Comparison of ENCODE assay signal across 8 cellular contexts in genomic region chr17:27630607-27631408, GRCh38. TPM values are rescaled to one million over a fixed set of nuclear protein-coding genes. Genes with fewer than 3 reads are reported as not detected.
DNase-seq lines count a peak whose midpoint lies in the region; ATAC-seq, FAIRE-seq and TF ChIP-seq lines count a peak whose summit lies in the region.

LGALS9 (plus strand) TSS chr17:27631188; CDS start chr17:27631266, 78 bp downstream.

- no TSS peak for BruUV-seq in Caco-2 (replicated peaks; lab: Mats Ljungman, UMichigan)

- no peaks in the 10 kb centered on the region for H3K9me3 ChIP-seq in mucosa of descending colon
- H3K9me3 ChIP-seq in Caco-2: no peaks in the 10 kb centered on the region
- H3K9me3 ChIP-seq in smooth muscle cell (replicated peaks; ENCODE audit: low read depth): no peaks in the 10 kb centered on the region

- H3K4me1 ChIP-seq in mucosa of descending colon (ENCODE audit: low read depth): peaks cover 40% of the 10 kb centered on the region
- no peaks in the 10 kb centered on the region for H3K4me1 ChIP-seq in Caco-2
- H3K4me1 ChIP-seq in smooth muscle cell (ENCODE audit: low read depth): no peaks in the 10 kb centered on the region

- POLR2A ChIA-PET in RWPE1 (lab: Yijun Ruan, JAX; ENCODE audit: low non-redundant PET) (no interaction called here), Caco-2 (lab: Charles Lee) (no interaction called here)

- H3F3A ChIP-seq in smooth muscle cell (ENCODE audit: low read depth): peaks cover 4% of the 10 kb centered on the region

- ATAC-seq in GM18508 (IDR thresholded peaks at IDR 0.05; ENCODE audit: insufficient read depth, unreplicated experiment) (peak; percentile 39), HG02763 (IDR thresholded peaks at IDR 0.05; ENCODE audit: unreplicated experiment) (peak; percentile 59), mucosa of descending colon (peak; percentile 83)

- H3K27ac ChIP-seq in RWPE1 (no peak within 1 kb of the TSS), smooth muscle cell (ENCODE audit: low read depth) (no peak within 1 kb of the TSS)

- no peak within 1 kb of the TSS for H3K4me3 Mint-ChIP-seq in Caco-2 (ENCODE audit: unreplicated experiment)

- H3K27ac Mint-ChIP-seq in Caco-2 (ENCODE audit: unreplicated experiment): no peak within 1 kb of the TSS

- no peak within 1 kb of the TSS for H3K4me3 ChIP-seq in bronchial epithelial cell (ENCODE audit: low read depth, low read length)
- H3K4me3 ChIP-seq in mucosa of descending colon: peak within 1 kb of the TSS; percentile 24
- no peak within 1 kb of the TSS for H3K4me3 ChIP-seq in Caco-2 (ENCODE audit: low read depth, low read length)
- H3K4me3 ChIP-seq in smooth muscle cell: no peak within 1 kb of the TSS

- H3K4me1 Mint-ChIP-seq in Caco-2 (ENCODE audit: low read depth, unreplicated experiment): no peaks in the 10 kb centered on the region

- H4K20me1 ChIP-seq in smooth muscle cell (ENCODE audit: low read depth): peaks cover 11% of the 10 kb centered on the region

- no peaks in the 10 kb centered on the region for H3K79me2 ChIP-seq in smooth muscle cell (ENCODE audit: low read depth)

- intact Hi-C loops in mucosa of descending colon (cut with DNase I, micrococcal nuclease): no loop called here
- intact Hi-C loops in Caco-2 (cut with micrococcal nuclease; ENCODE audit: unreplicated experiment): no loop called here

- WGBS in smooth muscle cell (ENCODE audit: low lambda C conversion rate): 73% methylated on average over 10 of the region's 10 CpGs

- no peak within 1 kb of the TSS for H2AFZ ChIP-seq in smooth muscle cell (ENCODE audit: low read depth)

- no peaks in the 10 kb centered on the region for H3K9me3 Mint-ChIP-seq in Caco-2 (ENCODE audit: unreplicated experiment)

- TF ChIP-seq CTCF in RWPE1 (conservative IDR thresholded peaks at IDR 0.05; ENCODE audit: low read depth) (no peak), bronchial epithelial cell (IDR thresholded peaks at IDR 0.05; ENCODE audit: insufficient read depth, low read length, severe bottlenecking) (no peak), mucosa of descending colon (IDR thresholded peaks at IDR 0.05) (no peak), Caco-2 (IDR thresholded peaks at IDR 0.05; ENCODE audit: insufficient read depth in 1 of 2, low read depth in 1 of 2, low read length in 1 of 2, severe bottlenecking in 1 of 2, unreplicated experiment in 1 of 2) (no peak), smooth muscle cell (IDR thresholded peaks at IDR 0.05; ENCODE audit: borderline replicate concordance, insufficient read depth, poor library complexity, severe bottlenecking) (no peak)

- no peaks in the 10 kb centered on the region for H3K27me3 Mint-ChIP-seq in Caco-2 (ENCODE audit: insufficient read depth, unreplicated experiment)

- H3K9ac ChIP-seq in smooth muscle cell (ENCODE audit: low read depth): no peak within 1 kb of the TSS

- CTCF ChIA-PET in RWPE1 (lab: Yijun Ruan, JAX): interaction anchor here (0.7 kb wide), 1 partner anchor 138 kb away, joined by 4 read pairs; no protein-coding TSS in a partner anchor
- CTCF ChIA-PET in Caco-2 (lab: Charles Lee): no interaction called here

- H3K36me3 ChIP-seq in bronchial epithelial cell (ENCODE audit: control insufficient read depth, insufficient read depth, low read length) (no peaks in the 10 kb centered on the region), mucosa of descending colon (ENCODE audit: low read depth) (no peaks in the 10 kb centered on the region), Caco-2 (ENCODE audit: control insufficient read depth, insufficient read depth, low read length) (no peaks in the 10 kb centered on the region), smooth muscle cell (ENCODE audit: low read depth) (peaks cover 8% of the 10 kb centered on the region)

- H3K27me3 ChIP-seq in bronchial epithelial cell (ENCODE audit: control insufficient read depth, insufficient read depth, low read length) (no peaks in the 10 kb centered on the region), Caco-2 (replicated peaks; ENCODE audit: control insufficient read depth, insufficient read depth, low read length) (no peaks in the 10 kb centered on the region), smooth muscle cell (ENCODE audit: low read depth) (no peaks in the 10 kb centered on the region)

- FAIRE-seq in bronchial epithelial cell (lab: Jason Lieb, UNC): no peak

- H3K4me2 ChIP-seq in smooth muscle cell: no peak within 1 kb of the TSS

- DNase-seq in RWPE1 (ENCODE audit: low spot score) (peak; percentile 13), bronchial epithelial cell (ENCODE audit: low read depth) (peak; percentile 8), mucosa of descending colon (peak; percentile 74 to 87 (median 82)), Caco-2 (no peak), NCI-H1930 (lab: John Stamatoyannopoulos, UW) (no peak), smooth muscle cell (lab: John Stamatoyannopoulos, UW; ENCODE audit: unreplicated experiment) (no peak)

- H3K36me3 Mint-ChIP-seq in Caco-2 (ENCODE audit: insufficient read depth, unreplicated experiment): peaks cover 5% of the 10 kb centered on the region

RNA-seq across cellular contexts. Expression of gene LGALS9, which starts in this region (rescaled TPM):
- total RNA-seq in bronchial epithelial cell (1.3 TPM in 2 replicates), mucosa of descending colon (100 to 1,000 TPM; 217 to 573 (median 482) TPM), Caco-2 (2022) (2.8 and 3.0 TPM in 2 replicates), smooth muscle cell (5.8 and 20.6 TPM in 2 replicates)
- 9.7 and 21.7 TPM in 2 replicates for polyA plus RNA-seq in smooth muscle cell

Comparison
In these comparisons a context has a peak if more than half of its experiments do, and no peak if none do; other contexts are left out.
1. RNA of gene LGALS9 (total RNA-seq): 217 to 573 TPM in mucosa of descending colon; 5.8 to 20.6 TPM in smooth muscle cell, 2.8 to 3.0 TPM in Caco-2 and 1.3 TPM in bronchial epithelial cell; every median in the first group is over 10 times any median in the second.
2. DNase-seq: peak in RWPE1 (single experiment), bronchial epithelial cell (single experiment) and mucosa of descending colon (3 of 3); none in Caco-2 (0 of 2), NCI-H1930 (0 of 2) and smooth muscle cell (single experiment).
3. Peak in every context shown above with its lines, with median percentiles within 50 percentile points of each other: ATAC-seq.